ENCODE assay signal across 8 cellular contexts in genomic region chr11:47161134-47161854, GRCh38. TPM values are rescaled to one million over a fixed set of nuclear protein-coding genes. Genes with fewer than 3 reads are reported as not detected.
DNase-seq lines count a peak whose midpoint lies in the region; ATAC-seq and TF ChIP-seq lines count a peak whose summit lies in the region.

No MANE protein-coding gene starts in this region.

- no peaks in the 10 kb centered on the region for H3K27me3 Mint-ChIP-seq in activated naive CD8-positive, alpha-beta T cell treated with anti-CD3 and anti-CD28 coated beads, Interleukin-2, amount 10 ng/mL, durations not matched to agents 7 days and 5 days

- H3K9ac ChIP-seq in Karpas-422 (ENCODE audit: low read length): no peak overlapping the region

- H3K4me3 Mint-ChIP-seq in activated naive CD8-positive, alpha-beta T cell treated with anti-CD3 and anti-CD28 coated beads, Interleukin-2, amount 10 ng/mL, durations not matched to agents 7 days and 5 days: no peak overlapping the region

- peak; percentile 27 to 63 (median 61) for TF ChIP-seq CTCF in prostate gland (IDR thresholded peaks at IDR 0.05)

- intact Hi-C loops in Right ventricle myocardium superior (cut with DNase I) (no loop called here), prostate gland (cut with DNase I) (no loop called here)

- H3K36me3 Mint-ChIP-seq in activated naive CD8-positive, alpha-beta T cell treated with anti-CD3 and anti-CD28 coated beads, Interleukin-2, amount 10 ng/mL, durations not matched to agents 7 days and 5 days: no peaks in the 10 kb centered on the region

- H3K27me3 ChIP-seq in Karpas-422 (ENCODE audit: low read length): no peaks in the 10 kb centered on the region
- no peaks in the 10 kb centered on the region for H3K27me3 ChIP-seq in SJSA1 (replicated peaks)
- H3K27me3 ChIP-seq in prostate gland (replicated peaks; ENCODE audit: insufficient read depth): no peaks in the 10 kb centered on the region

- peak overlapping the region; percentile 30 for H3K27ac Mint-ChIP-seq in activated naive CD8-positive, alpha-beta T cell treated with anti-CD3 and anti-CD28 coated beads, Interleukin-2, amount 10 ng/mL, durations not matched to agents 7 days and 5 days

- peaks cover 3% of the 10 kb centered on the region for H3K4me1 Mint-ChIP-seq in activated naive CD8-positive, alpha-beta T cell treated with anti-CD3 and anti-CD28 coated beads, Interleukin-2, amount 10 ng/mL, durations not matched to agents 7 days and 5 days

- no peaks in the 10 kb centered on the region for H3K79me2 ChIP-seq in Karpas-422 (ENCODE audit: low read length)

- H3K4me3 ChIP-seq in Karpas-422 (ENCODE audit: low read length): no peak overlapping the region
- no peak overlapping the region for H3K4me3 ChIP-seq in SJSA1
- no peak overlapping the region for H3K4me3 ChIP-seq in prostate gland

- H3K27ac ChIP-seq in Karpas-422 (ENCODE audit: low read length): no peak overlapping the region
- H3K27ac ChIP-seq in SJSA1: no peak overlapping the region
- peak overlapping the region in 1 of 2 donors; percentile 20 for H3K27ac ChIP-seq in prostate gland

- WGBS in prostate gland: 43% methylated on average over 14 of the region's 14 CpGs

- no peaks in the 10 kb centered on the region for H3K4me1 ChIP-seq in Karpas-422 (ENCODE audit: low read length)
- peaks cover 4% of the 10 kb centered on the region; the same call in 1 of the 2 replicates for H3K4me1 ChIP-seq in SJSA1 (replicated peaks)
- H3K4me1 ChIP-seq in prostate gland (replicated peaks): no peaks in the 10 kb centered on the region

- DNase-seq in AG08396 (ENCODE audit: low spot score): peak; percentile 89
- peak; percentile 92 for DNase-seq in Karpas-422
- DNase-seq in SJSA1 (ENCODE audit: low read depth in 1 of 2, low spot score in 2 of 2): peak; percentile 54 to 69
- DNase-seq in activated naive CD8-positive, alpha-beta T cell treated with anti-CD3 and anti-CD28 coated beads, Interleukin-2, amount 10 ng/mL, durations not matched to agents 7 days and 5 days: peak; percentile 67
- peak; percentile 64 for DNase-seq in Right ventricle myocardium superior
- peak; percentile 36 for DNase-seq in prostate gland (ENCODE audit: low spot score)

- no peaks in the 10 kb centered on the region for H3K9me2 ChIP-seq in Karpas-422 (replicated peaks; ENCODE audit: insufficient read depth, low read length)

- no peaks in the 10 kb centered on the region for H3K9me3 Mint-ChIP-seq in activated naive CD8-positive, alpha-beta T cell treated with anti-CD3 and anti-CD28 coated beads, Interleukin-2, amount 10 ng/mL, durations not matched to agents 7 days and 5 days

- no peaks in the 10 kb centered on the region; the same call in 1 of the 2 replicates for H4K20me1 ChIP-seq in Karpas-422 (ENCODE audit: insufficient read depth, low read depth, low read length)

- POLR2A ChIA-PET in activated naive CD8-positive, alpha-beta T cell treated with anti-CD3 and anti-CD28 coated beads, Interleukin-2, amount 10 ng/mL, durations not matched to agents 7 days and 5 days (lab: Charles Lee): no interaction called here

- TF ChIP-seq POLR2A in prostate gland (IDR thresholded peaks at IDR 0.05): no peak

- H3K4me2 ChIP-seq in Karpas-422 (ENCODE audit: low read depth, low read length, poor library complexity, severe bottlenecking): no peak overlapping the region

- H3K36me3 ChIP-seq in Karpas-422 (ENCODE audit: insufficient read depth, low read length) (no peaks in the 10 kb centered on the region; the same call in 1 of the 2 replicates), SJSA1 (peaks cover 58% of the 10 kb centered on the region), prostate gland (peaks cover 3 to 13% of the 10 kb centered on the region in 2 donors)

- H2AFZ ChIP-seq in Karpas-422 (ENCODE audit: low read length): no peak overlapping the region

- H3K9me3 ChIP-seq in Karpas-422 (ENCODE audit: low read length): no peaks in the 10 kb centered on the region
- H3K9me3 ChIP-seq in SJSA1 (replicated peaks): no peaks in the 10 kb centered on the region
- no peaks in the 10 kb centered on the region for H3K9me3 ChIP-seq in prostate gland

- ATAC-seq in GM19035 (IDR thresholded peaks at IDR 0.05; ENCODE audit: unreplicated experiment) (peak; percentile 47), Right ventricle myocardium superior (ENCODE audit: poor library complexity) (peak; percentile 75), GM21528 (IDR thresholded peaks at IDR 0.05; ENCODE audit: low FRiP score, unreplicated experiment) (no peak)
- ATAC-seq in activated naive CD8-positive, alpha-beta T cell treated with anti-CD3 and anti-CD28 coated beads, Interleukin-2, amount 10 ng/mL, durations not matched to agents 7 days and 5 days (ENCODE audit: low read depth): peak; percentile 84

RNA-seq across cellular contexts. Expression of gene ARFGAP2, which starts 15.4 kb away (rescaled TPM):
- total RNA-seq in Karpas-422 (2014; rRNA removed; shearing (Covaris generic); ENCODE audit: low replicate concordance): 68.6 and 139 TPM in 2 replicates
- total RNA-seq in SJSA1 (2014; rRNA removed; shearing (Covaris generic)): 58.5 and 134 TPM in 2 replicates
- total RNA-seq in activated naive CD8-positive, alpha-beta T cell treated with anti-CD3 and anti-CD28 coated beads, Interleukin-2, amount 10 ng/mL, durations not matched to agents 7 days and 5 days: 100 to 1,000 TPM; 108 to 113 TPM
- 46.1 TPM for total RNA-seq in Right ventricle myocardium superior
- total RNA-seq in prostate gland: 100 to 1,000 TPM; 111 to 146 TPM

RNA-seq across cellular contexts. Expression of gene PACSIN3, which starts 24.9 kb away (rescaled TPM):
- total RNA-seq in Karpas-422 (2014; rRNA removed; shearing (Covaris generic); ENCODE audit: low replicate concordance): 1.1 and 5.9 TPM in 2 replicates
- 18.8 and 23.2 TPM in 2 replicates for total RNA-seq in SJSA1 (2014; rRNA removed; shearing (Covaris generic))
- total RNA-seq in activated naive CD8-positive, alpha-beta T cell treated with anti-CD3 and anti-CD28 coated beads, Interleukin-2, amount 10 ng/mL, durations not matched to agents 7 days and 5 days: 1 to 10 TPM; 1.1 to 1.3 TPM
- total RNA-seq in Right ventricle myocardium superior (175 TPM), prostate gland (10 to 100 TPM; 38.3 to 92.3 TPM)

RNA-seq across cellular contexts. Expression of gene DDB2, which starts 53.5 kb away (rescaled TPM):
- total RNA-seq in Karpas-422 (2014; rRNA removed; shearing (Covaris generic); ENCODE audit: low replicate concordance): 21.1 and 26.4 TPM in 2 replicates
- total RNA-seq in SJSA1 (2014; rRNA removed; shearing (Covaris generic)): 41.3 and 63.5 TPM in 2 replicates
- 100 to 1,000 TPM; 178 to 181 TPM for total RNA-seq in activated naive CD8-positive, alpha-beta T cell treated with anti-CD3 and anti-CD28 coated beads, Interleukin-2, amount 10 ng/mL, durations not matched to agents 7 days and 5 days
- total RNA-seq in Right ventricle myocardium superior (9.3 TPM), prostate gland (10 to 100 TPM; 27.4 to 41.3 TPM)

Comparison
In these comparisons a context has a peak if more than half of its experiments do, and no peak if none do; other contexts are left out.
1. DNase-seq: peak in every context shown above with its lines; median percentile 92 in Karpas-422; 89 in AG08396; 67 in activated naive CD8-positive, alpha-beta T cell treated with anti-CD3 and anti-CD28 coated beads, Interleukin-2, amount 10 ng/mL, durations not matched to agents 7 days and 5 days; 64 in Right ventricle myocardium superior; 62 in SJSA1; 36 in prostate gland.